Comparison of ENCODE assay signal across 3 cellular contexts in genomic region chr9:135189497-135189896, GRCh38.
"Had no signal": no experiment of that assay in that cellular context is flagged by ENCODE, and none has a peak within 500 bp of the region (broad histone marks: within the 10 kb centered on the region; RNA-seq: fewer than 3 reads in every experiment).

No MANE protein-coding gene starts in this region.

- H3K4me3 ChIP-seq: GM12878 had no signal

- ATAC-seq: GM12878 had no signal

- DNase-seq: GDM1, GF-D8 had no signal
